1 cellular context compared by ENCODE assay signal in genomic region chr6:159951772-159952171, GRCh38.
TF ChIP-seq lines count a peak whose summit lies in the region.

No MANE protein-coding gene starts in this region.

TF ChIP-seq in GM23338, 12 proteins besides CTCF, POLR2A, EP300 and RAD21 (continued from another document):
- TF ChIP-seq REST (IDR thresholded peaks at IDR 0.05; ENCODE audit: unreplicated experiment) (no peak), ETS1 (IDR thresholded peaks at IDR 0.05) (no peak), STAT1 (IDR thresholded peaks at IDR 0.05; ENCODE audit: unreplicated experiment) (no peak), ZNF114 (CRISPR knock-in tag; IDR thresholded peaks at IDR 0.05) (no peak), ZNF331 (CRISPR knock-in tag; IDR thresholded peaks at IDR 0.05; ENCODE audit: low read depth) (no peak), EZH2phosphoT487 (IDR thresholded peaks at IDR 0.05; ENCODE audit: unreplicated experiment) (no peak), EZH2 (IDR thresholded peaks at IDR 0.05; ENCODE audit: low read depth, unreplicated experiment) (no peak), JUNB (IDR thresholded peaks at IDR 0.05; ENCODE audit: unreplicated experiment) (no peak), POLR2AphosphoS5 (IDR thresholded peaks at IDR 0.05; ENCODE audit: low read depth) (no peak), CREB1 (CRISPR knock-in tag; IDR thresholded peaks at IDR 0.05; ENCODE audit: low read depth) (no peak), NANOG (IDR thresholded peaks at IDR 0.05; ENCODE audit: borderline replicate concordance) (no peak)
